ENCODE assay signal across 11 cellular contexts in the genomic region with DNA sequence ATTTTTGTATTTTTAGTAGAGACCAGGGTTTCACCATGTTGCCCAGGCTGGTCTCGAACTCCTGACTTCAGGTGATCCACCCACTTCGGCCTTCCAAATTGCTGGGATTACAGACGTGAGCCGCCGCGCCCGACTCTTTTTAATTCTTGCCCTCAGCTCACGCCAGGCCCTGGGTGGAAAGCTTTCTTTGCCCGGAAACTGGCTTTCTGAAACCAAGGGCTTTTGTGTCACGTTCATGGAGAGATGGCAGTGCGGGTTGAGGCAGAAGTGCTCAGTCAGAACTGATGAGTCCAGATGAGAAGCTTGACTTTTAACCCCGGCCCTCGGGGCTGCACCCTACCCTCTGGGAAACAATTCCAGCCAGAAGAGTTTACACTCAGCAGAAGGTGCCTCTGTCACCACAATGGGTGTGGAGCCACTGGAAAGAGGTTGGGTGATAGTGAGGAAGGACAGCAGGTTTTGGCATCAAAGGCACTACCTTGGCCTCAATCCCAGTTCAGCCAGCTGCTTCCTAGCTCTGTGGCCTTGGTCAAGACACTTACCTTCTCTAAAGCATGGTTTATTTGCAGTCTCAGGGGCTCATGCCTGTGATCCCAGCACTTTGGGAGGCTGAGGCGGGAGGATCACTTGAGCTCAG. TPM values are rescaled to one million over a fixed set of nuclear protein-coding genes. Genes with fewer than 3 reads are reported as not detected.
DNase-seq lines count a peak whose midpoint lies in the region; ATAC-seq, FAIRE-seq and TF ChIP-seq lines count a peak whose summit lies in the region.
"Had no signal": no experiment of that assay in that cellular context is flagged by ENCODE, and none has a peak within 500 bp of the region (broad histone marks: within the 10 kb centered on the region; RNA-seq: fewer than 3 reads in every experiment).

No MANE protein-coding gene starts in this region.

- intact Hi-C loops in Right ventricle myocardium superior (cut with DNase I) (no loop called here), left cardiac atrium (cut with DNase I) (no loop called here), GM12878 (cut with micrococcal nuclease; ENCODE audit: unreplicated experiment) (no loop called here), vagina (cut with DNase I) (no loop called here)

- no peaks in the 10 kb centered on the region for H3K27me3 ChIP-seq in GM12878 (replicated peaks in 1 of 2; ENCODE audit: control insufficient read depth in 2 of 2, insufficient read depth in 2 of 2, low read length in 1 of 2)
- H3K27me3 ChIP-seq in vagina, result no peaks in the 10 kb centered on the region
- H3K27me3 ChIP-seq: BE2C had no signal

- H3K27ac ChIP-seq in GM12878 (ENCODE audit: control insufficient read depth, insufficient read depth) (no peak overlapping the region), vagina (peak overlapping the region; percentile 22)

- no peak for TF ChIP-seq RAD21 in GM12878 (IDR thresholded peaks at IDR 0.05; ENCODE audit: insufficient read depth, low read depth, low read length)

- TSS peak; percentile 86 for BruUV-seq in GM12878 (replicated peaks; lab: Mats Ljungman, UMichigan)

- H3K4me1 ChIP-seq in GM12878 (ENCODE audit: control insufficient read depth, insufficient read depth, low read length) (peaks cover 5% of the 10 kb centered on the region), vagina (peaks cover 26% of the 10 kb centered on the region)
- H3K4me1 ChIP-seq: BE2C had no signal

- peak overlapping the region in 8 of 10 donors; percentile 19 to 91 (median 66) for H3K27ac Mint-ChIP-seq in naive thymus-derived CD8-positive, alpha-beta T cell
- H3K27ac Mint-ChIP-seq: activated CD4-positive, alpha-beta T cell treated with anti-CD3 and anti-CD28 coated beads for 36 hours had no signal

- peak overlapping the region; percentile 59 to 90 (median 71) for H3K4me3 Mint-ChIP-seq in naive thymus-derived CD8-positive, alpha-beta T cell

- no peak overlapping the region for H3K4me2 ChIP-seq in GM12878 (ENCODE audit: control insufficient read depth, insufficient read depth)

- no peak overlapping the region for H3K4me3 ChIP-seq in GM12878
- H3K4me3 ChIP-seq in vagina, result no peak overlapping the region
- H3K4me3 ChIP-seq: lung had no signal

- H4K20me1 ChIP-seq in GM12878 (ENCODE audit: control insufficient read depth, insufficient read depth), result no peaks in the 10 kb centered on the region; the same call in 1 of the 2 replicates

- FAIRE-seq in GM12878 (lab: Jason Lieb, UNC), result no peak

- CTCF ChIA-PET in GM12878 (lab: Yijun Ruan, JAX), result interaction anchor here (0.5 to 2.5 kb wide), 3 partner anchors 10 to 176 kb away, joined by 4 to 18 read pairs (median 4); no protein-coding TSS in a partner anchor

- SMC1A ChIA-PET in GM12878 (lab: Charles Lee; ENCODE audit: uncharacterized antibody, unreplicated experiment), result interaction anchor here (0.6 to 1.3 kb wide), 3 partner anchors 9 to 190 kb away, joined by 3 to 5 read pairs (median 3); no protein-coding TSS in a partner anchor

- 93% methylated on average over 14 of the region's 14 CpGs for WGBS in GM12878 (ENCODE audit: insufficient coverage, insufficient replicate concordance, low lambda C conversion rate, missing lambda C conversion rate)

- RAD21 ChIA-PET in GM12878 (lab: Charles Lee; ENCODE audit: unreplicated experiment), result interaction anchor here (0.8 to 1.7 kb wide), 2 partner anchors 10 to 38 kb away, joined by 3 to 6 read pairs; no protein-coding TSS in a partner anchor

- POLR2A ChIA-PET in GM12878 (lab: Charles Lee), result interaction anchor here (0.5 to 2.3 kb wide), 3 partner anchors 137 to 211 kb away, joined by 4 to 11 read pairs (median 5); a partner anchor contains a TSS
- POLR2A ChIA-PET in naive thymus-derived CD8-positive, alpha-beta T cell (lab: Charles Lee), result interaction anchor here (0.6 to 1.9 kb wide), 5 partner anchors 10 to 292 kb away, joined by 3 to 10 read pairs (median 3); a partner anchor contains a TSS

- H3K79me2 ChIP-seq in GM12878 (ENCODE audit: control insufficient read depth, insufficient read depth, low read length), result peaks cover 32% of the 10 kb centered on the region

- no peaks in the 10 kb centered on the region for H3K9me3 Mint-ChIP-seq in naive thymus-derived CD8-positive, alpha-beta T cell

- peaks cover 4 to 36% (median 14%) of the 10 kb centered on the region in 4 donors for H3K4me1 Mint-ChIP-seq in naive thymus-derived CD8-positive, alpha-beta T cell

- in situ Hi-C loops in GM12878 (cut with MboI), result no loop called here

- H3K9me3 ChIP-seq in GM12878 (replicated peaks; ENCODE audit: control insufficient read depth, insufficient read depth, low read length) (no peaks in the 10 kb centered on the region; the same call in 2 of the 3 replicates), vagina (no peaks in the 10 kb centered on the region)

- H3K27me3 Mint-ChIP-seq in naive thymus-derived CD8-positive, alpha-beta T cell, result no peaks in the 10 kb centered on the region

- no peaks in the 10 kb centered on the region for H3K36me3 Mint-ChIP-seq in naive thymus-derived CD8-positive, alpha-beta T cell

- H2AFZ ChIP-seq in GM12878 (ENCODE audit: control insufficient read depth, low read depth, low read length), result no peak overlapping the region

- TF ChIP-seq CTCF in GM12878 (IDR thresholded peaks at IDR 0.05 in 2 of 3, conservative IDR thresholded peaks at IDR 0.05 in 1 of 3; ENCODE audit: control insufficient read depth in 2 of 3, extremely low read depth in 1 of 3, insufficient read depth in 1 of 3, low read depth in 3 of 3, low read length in 3 of 3), result no peak
- no peak for TF ChIP-seq CTCF in vagina (IDR thresholded peaks at IDR 0.05)

- H3K9ac ChIP-seq in GM12878 (ENCODE audit: control insufficient read depth, insufficient read depth, low read length), result no peak overlapping the region

- TF ChIP-seq POLR2A in GM12878 (IDR thresholded peaks at IDR 0.05; ENCODE audit: low read depth, low read length) (no peak), vagina (IDR thresholded peaks at IDR 0.05) (no peak)

- peak; percentile 2 for ATAC-seq in Right ventricle myocardium superior (ENCODE audit: poor library complexity)
- ATAC-seq in left cardiac atrium, result no peak
- ATAC-seq in GM12878, result no peak
- no peak for ATAC-seq in naive thymus-derived CD8-positive, alpha-beta T cell

- TF ChIP-seq EP300 in GM12878 (IDR thresholded peaks at IDR 0.05; ENCODE audit: borderline replicate concordance in 1 of 2, control insufficient read depth in 1 of 2, low read depth in 2 of 2, low read length in 2 of 2), result no peak

- no peak for DNase-seq in Right ventricle myocardium superior
- DNase-seq in left cardiac atrium, result no peak
- no peak for DNase-seq in GM12878 (ENCODE audit: low read depth, low spot score)
- no peak for DNase-seq in naive thymus-derived CD8-positive, alpha-beta T cell
- DNase-seq in vagina (ENCODE audit: extremely low spot score in 2 of 2), result no peak
- DNase-seq in dedifferentiated amniotic fluid mesenchymal stem cell (ENCODE audit: extremely low spot score), result no peak
- DNase-seq in activated CD8-positive, alpha-beta memory T cell treated with anti-CD3 and anti-CD28 coated beads, Interleukin-2, amount 50 U/mL, for 4 hours, result no peak
- DNase-seq in activated effector memory CD4-positive, alpha-beta T cell treated with anti-CD3 and anti-CD28 coated beads, Interleukin-2, amount 50 U/mL, for 16 hours, result no peak

- H3K36me3 ChIP-seq in GM12878 (ENCODE audit: control insufficient read depth in 2 of 2, insufficient read depth in 2 of 2, low read length in 1 of 2) (no peaks in the 10 kb centered on the region; a peak in 1 of 4 replicates), vagina (no peaks in the 10 kb centered on the region)
- H3K36me3 ChIP-seq: BE2C had no signal

TF ChIP-seq in GM12878, 131 proteins besides CTCF, POLR2A, EP300 and RAD21:
- TF ChIP-seq, protein P1, sequence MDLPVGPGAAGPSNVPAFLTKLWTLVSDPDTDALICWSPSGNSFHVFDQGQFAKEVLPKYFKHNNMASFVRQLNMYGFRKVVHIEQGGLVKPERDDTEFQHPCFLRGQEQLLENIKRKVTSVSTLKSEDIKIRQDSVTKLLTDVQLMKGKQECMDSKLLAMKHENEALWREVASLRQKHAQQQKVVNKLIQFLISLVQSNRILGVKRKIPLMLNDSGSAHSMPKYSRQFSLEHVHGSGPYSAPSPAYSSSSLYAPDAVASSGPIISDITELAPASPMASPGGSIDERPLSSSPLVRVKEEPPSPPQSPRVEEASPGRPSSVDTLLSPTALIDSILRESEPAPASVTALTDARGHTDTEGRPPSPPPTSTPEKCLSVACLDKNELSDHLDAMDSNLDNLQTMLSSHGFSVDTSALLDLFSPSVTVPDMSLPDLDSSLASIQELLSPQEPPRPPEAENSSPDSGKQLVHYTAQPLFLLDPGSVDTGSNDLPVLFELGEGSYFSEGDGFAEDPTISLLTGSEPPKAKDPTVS (IDR thresholded peaks at IDR 0.05; ENCODE audit: low read depth, low read length), result no peak
- 0 out of 2 replicates have a peak, but pooled peaks have one; percentile 13 for TF ChIP-seq CHD4 (IDR thresholded peaks at IDR 0.05)

RNA-seq across cellular contexts. Expression of a gene that starts 0.9 kb away (rescaled TPM):
- total RNA-seq in Right ventricle myocardium superior, result 22.4 TPM
- 10 to 100 TPM; 21.2 to 39.8 TPM for total RNA-seq in left cardiac atrium
- 26.0 and 27.5 TPM in 2 replicates for total RNA-seq in GM12878 (2013; cell fraction: nucleolus; rRNA removed)
- total RNA-seq in GM12878 (2014; rRNA removed), result 29.7 and 32.8 TPM in 2 replicates
- total RNA-seq in GM12878 (2014; rRNA removed; fragmentation: Illumina TruSeq; extraction: Trizol), result 40.9 and 41.2 TPM in 2 replicates
- total RNA-seq in GM12878 (2021), result 30.6 and 31.3 TPM in 2 replicates
- 24.6 TPM for polyA plus RNA-seq in GM12878 (2011; ENCODE audit: low read depth)
- polyA plus RNA-seq in GM12878 (2011; rRNA removed), result 37.0 and 38.5 TPM in 2 replicates
- polyA plus RNA-seq in GM12878 (2011; cell fraction: cytosol; rRNA removed), result 24.0 and 24.7 TPM in 2 replicates
- 23.9 and 27.9 TPM in 2 replicates for polyA plus RNA-seq in GM12878 (2011; cell fraction: nucleus; rRNA removed)
- polyA plus RNA-seq in GM12878 (2012), result 37.6 and 38.4 TPM in 2 replicates
- 39.9 and 40.8 TPM in 2 replicates for polyA plus RNA-seq in GM12878 (2014; fragmentation: Illumina TruSeq; extraction: Trizol)
- polyA plus RNA-seq in GM12878 (2014; fragmentation: Nextera tagmentation; extraction: Ambion mirVana), result 10 to 100 TPM; 39.1 to 42.0 TPM
- polyA plus RNA-seq in GM12878 (2014; rRNA removed), result 29.8 and 34.5 TPM in 2 replicates
- polyA plus RNA-seq in GM12878 (2016; fragmentation: Nextera tagmentation; extraction: Ambion mirVana), result 10 to 100 TPM; 43.6 to 50.8 TPM
- polyA minus RNA-seq in GM12878 (2011; rRNA and poly(A)+ RNA removed), result 31.3 and 32.5 TPM in 2 replicates
- 8.3 and 15.9 TPM in 2 replicates for polyA minus RNA-seq in GM12878 (2011; cell fraction: cytosol; rRNA and poly(A)+ RNA removed)
- 11.7 and 21.0 TPM in 2 replicates for polyA minus RNA-seq in GM12878 (2011; cell fraction: nucleus; rRNA and poly(A)+ RNA removed)
- 10 to 100 TPM; 32.9 to 34.1 TPM for total RNA-seq in naive thymus-derived CD8-positive, alpha-beta T cell
- 10 to 100 TPM; 22.3 to 44.7 (median 25.1) TPM for polyA plus RNA-seq in naive thymus-derived CD8-positive, alpha-beta T cell
- total RNA-seq in vagina, result 28.0 TPM
